ENCODE assay signal across 26 cellular contexts in the genomic region with DNA sequence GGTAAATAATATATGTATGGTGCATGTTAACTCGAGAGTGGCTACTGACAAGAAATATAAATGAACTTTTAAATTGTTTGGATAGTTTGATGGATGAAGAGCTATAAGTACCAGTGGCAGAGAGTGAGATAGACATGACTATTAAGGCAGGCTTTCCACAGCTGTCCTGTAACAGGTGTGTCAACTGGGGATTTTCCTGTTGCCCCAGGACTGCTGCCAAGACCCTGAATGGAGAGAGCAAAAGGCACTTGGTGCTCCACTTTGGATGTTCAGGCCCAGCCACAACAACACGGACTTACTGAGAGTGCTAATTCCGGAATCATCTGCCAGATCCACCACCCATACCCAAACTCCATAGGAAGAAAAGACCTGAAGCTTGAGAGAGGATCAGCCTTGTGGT.
"Had no signal": no experiment of that assay in that cellular context is flagged by ENCODE, and none has a peak within 500 bp of the region (broad histone marks: within the 10 kb centered on the region; RNA-seq: fewer than 3 reads in every experiment).

No MANE protein-coding gene starts in this region.

- H3K27me3 Mint-ChIP-seq: stimulated activated naive CD8-positive, alpha-beta T cell treated with anti-CD3 and anti-CD28 coated beads, Interleukin-15, amount 100 ng/mL, for 72 hours had no signal

- H3K27ac ChIP-seq: heart left ventricle, left lung, lower lobe of right lung, right lobe of liver, skin epidermis, uterus, WERI-Rb-1 had no signal

- H3K4me3 ChIP-seq: heart left ventricle, left lung, lower lobe of right lung, right lobe of liver, skin epidermis, uterus had no signal

- H3K27ac Mint-ChIP-seq: activated CD4-positive, alpha-beta T cell treated with anti-CD3 and anti-CD28 coated beads, Interleukin-2, amount 10 ng/mL, durations not matched to agents 24 days and 14 days; activated naive CD4-positive, alpha-beta T cell treated with anti-CD3 and anti-CD28 coated beads, Interleukin-2, amount 10 ng/mL, durations not matched to agents 7 days and 5 days; activated T-helper 1 cell treated with anti-CD3 and anti-CD28 coated beads, Interleukin-12 subunit alpha, Interleukin-12 subunit beta, Interleukin-2, Interleukin-4 antibody, amounts not matched to agents 30 ng/mL and 10 ng/mL and 1 ng/mL, durations not matched to agents 14 hours and 24 hours and 36 hours; T-helper 17 cell; type B pancreatic cell had no signal

- H3K9me3 ChIP-seq: heart left ventricle, left lung, lower lobe of right lung, right lobe of liver, uterus had no signal

- H3K36me3 ChIP-seq: heart left ventricle, left lung, lower lobe of right lung, right lobe of liver, uterus, WERI-Rb-1 had no signal

- H3K36me3 Mint-ChIP-seq: activated naive CD4-positive, alpha-beta T cell treated with anti-CD3 and anti-CD28 coated beads, Interleukin-2, amount 10 ng/mL, durations not matched to agents 7 days and 5 days; type B pancreatic cell had no signal

- H3K9me3 Mint-ChIP-seq: activated CD4-positive, alpha-beta T cell treated with anti-CD3 and anti-CD28 coated beads, Interleukin-2, amount 10 ng/mL, durations not matched to agents 24 days and 14 days; activated naive CD4-positive, alpha-beta T cell treated with anti-CD3 and anti-CD28 coated beads, Interleukin-2, amount 10 ng/mL, durations not matched to agents 7 days and 5 days; activated T-helper 1 cell treated with anti-CD3 and anti-CD28 coated beads, Interleukin-12 subunit alpha, Interleukin-12 subunit beta, Interleukin-2, Interleukin-4 antibody, amounts not matched to agents 30 ng/mL and 10 ng/mL and 1 ng/mL, durations not matched to agents 14 hours and 24 hours and 36 hours; effector memory CD8-positive, alpha-beta T cell; stimulated activated naive CD8-positive, alpha-beta T cell treated with anti-CD3 and anti-CD28 coated beads, Interleukin-15, amount 100 ng/mL, for 72 hours had no signal

- DNase-seq: activated CD4-positive, alpha-beta T cell treated with anti-CD3 and anti-CD28 coated beads, Interleukin-2, amount 10 ng/mL, durations not matched to agents 24 days and 14 days; activated gamma-delta T cell; activated naive CD4-positive, alpha-beta T cell treated with anti-CD3 and anti-CD28 coated beads, Interleukin-2, amount 10 ng/mL, durations not matched to agents 7 days and 5 days; activated T-cell treated with anti-CD3 and anti-CD28 coated beads for 4 hours; amniotic stem cell; caudate nucleus; cortex of kidney; effector memory CD8-positive, alpha-beta T cell; heart left ventricle; left lung; lower lobe of right lung; mesenchymal stem cell; right lobe of liver; stimulated activated CD4-positive, alpha-beta T cell treated with anti-CD3 and anti-CD28 coated beads, Interleukin-12 subunit alpha, Interleukin-12 subunit beta, amount 100 ng/mL, for 4 hours; stimulated activated CD4-positive, alpha-beta T cell treated with anti-CD3 and anti-CD28 coated beads, Interleukin-4, amount 100 ng/mL, for 1 hour; stimulated activated naive CD8-positive, alpha-beta T cell treated with anti-CD3 and anti-CD28 coated beads, Interleukin-15, amount 100 ng/mL, for 72 hours; substantia nigra; T-helper 17 cell; T1000; uterus; WERI-Rb-1 had no signal

- H3K4me1 Mint-ChIP-seq: T-helper 17 cell had no signal

- H3K4me1 ChIP-seq: right lobe of liver, uterus had no signal

- H3K27me3 ChIP-seq: heart left ventricle, left lung, right lobe of liver, uterus had no signal

- H3K4me3 Mint-ChIP-seq: activated CD4-positive, alpha-beta T cell treated with anti-CD3 and anti-CD28 coated beads, Interleukin-2, amount 10 ng/mL, durations not matched to agents 24 days and 14 days; activated naive CD4-positive, alpha-beta T cell treated with anti-CD3 and anti-CD28 coated beads, Interleukin-2, amount 10 ng/mL, durations not matched to agents 7 days and 5 days; activated T-helper 1 cell treated with anti-CD3 and anti-CD28 coated beads, Interleukin-12 subunit alpha, Interleukin-12 subunit beta, Interleukin-2, Interleukin-4 antibody, amounts not matched to agents 30 ng/mL and 10 ng/mL and 1 ng/mL, durations not matched to agents 14 hours and 24 hours and 36 hours; effector memory CD8-positive, alpha-beta T cell; natural killer cell treated with Interleukin-12 subunit alpha and Interleukin-12 subunit beta and Interleukin-15 and Interleukin-18, amount 100 ng/mL, for 72 hours; stimulated activated naive CD8-positive, alpha-beta T cell treated with anti-CD3 and anti-CD28 coated beads, Interleukin-15, amount 100 ng/mL, for 72 hours; T-helper 17 cell; type B pancreatic cell had no signal

- ATAC-seq: activated CD4-positive, CD25-positive, alpha-beta regulatory T cell treated with anti-CD3 and anti-CD28 coated beads, Interleukin-2, amount 50 U/mL, for 24 hours; effector memory CD8-positive, alpha-beta T cell; heart left ventricle; left lung; lower lobe of right lung; natural killer cell treated with Interleukin-12 subunit alpha and Interleukin-12 subunit beta and Interleukin-15 and Interleukin-18, amount 100 ng/mL, for 72 hours; right lobe of liver; stimulated activated naive CD8-positive, alpha-beta T cell treated with anti-CD3 and anti-CD28 coated beads, Interleukin-15, amount 100 ng/mL, for 72 hours; T-helper 17 cell had no signal
